In genomic region chr1:48061162-48062136, GRCh38 we compare ENCODE assay signal across 8 cellular contexts.
DNase-seq lines count a peak whose midpoint lies in the region; ATAC-seq, FAIRE-seq and TF ChIP-seq lines count a peak whose summit lies in the region.

No MANE protein-coding gene starts in this region.

- no peaks in the 10 kb centered on the region for H3K9me1 ChIP-seq in K562 (ENCODE audit: control insufficient read depth, insufficient read depth, low read length)

- H3K4me2 ChIP-seq in K562 (ENCODE audit: insufficient read depth, low read length): no peak overlapping the region

- H3K4me1 ChIP-seq in K562 (replicated peaks in 1 of 2; ENCODE audit: control insufficient read depth in 2 of 2, insufficient read depth in 2 of 2, low read length in 2 of 2): no peaks in the 10 kb centered on the region

- no peak overlapping the region for H3K4me3 ChIP-seq in K562

- H3K9ac ChIP-seq in K562 (ENCODE audit: insufficient read depth in 1 of 2, low read depth in 2 of 2, low read length in 2 of 2): no peak overlapping the region

- ATAC-seq in GM18870 (IDR thresholded peaks at IDR 0.05; ENCODE audit: unreplicated experiment) (peak; percentile 80), HG03354 (IDR thresholded peaks at IDR 0.05; ENCODE audit: poor library complexity, severe bottlenecking, unreplicated experiment) (peak; percentile 86), K562 (peak; percentile 86)

- POLR2A ChIA-PET in K562 (lab: Yijun Ruan, JAX): interaction anchor here (0.6 to 0.8 kb wide), 2 partner anchors 99 to 189 kb away, joined by 3 read pairs; no protein-coding TSS in a partner anchor

- FAIRE-seq in K562 (lab: Jason Lieb, UNC): peak; percentile 69

- in situ Hi-C loops in K562 (cut with MboI): no loop called here

- H3K36me3 ChIP-seq in K562 (ENCODE audit: control insufficient read depth, insufficient read depth, low read length): no peaks in the 10 kb centered on the region

- TF ChIP-seq RAD21 in K562 (CRISPR knock-in tag; conservative IDR thresholded peaks at IDR 0.05 in 1 of 2, IDR thresholded peaks at IDR 0.05 in 1 of 2): peak; percentile 64 to 76

- no peak overlapping the region for H2AFZ ChIP-seq in K562 (ENCODE audit: low read depth, low read length)

- H3K79me2 ChIP-seq in K562 (ENCODE audit: control insufficient read depth, insufficient read depth, low read length): no peaks in the 10 kb centered on the region

- intact Hi-C loops in K562 (cut with micrococcal nuclease): loop anchor here (1.0 to 5.0 kb wide), 3 partner anchors 64 to 323 kb away; partner anchors contain the start of gene TRABD2B

- no peaks in the 10 kb centered on the region; the same call in 1 of the 2 replicates for H4K20me1 ChIP-seq in K562 (replicated peaks; ENCODE audit: control insufficient read depth, insufficient read depth, low read length)

- peak; percentile 24 for DNase-seq in CD1c-positive myeloid dendritic cell (ENCODE audit: extremely low spot score)
- DNase-seq in NCI-H526 treated with DMSO at 0.1 percent for 48 hours (lab: John Stamatoyannopoulos, UW): peak; percentile 35
- DNase-seq in K562 (ENCODE audit: extremely low read depth in 1 of 4, low spot score in 3 of 4): peak; percentile 53 to 67 (median 64)
- peak; percentile 83 for DNase-seq in iPS-NIHi7 (ENCODE audit: extremely low spot score)
- peak; percentile 49 for DNase-seq in stromal cell of bone marrow (ENCODE audit: low read depth)
- DNase-seq in T1000 (lab: John Stamatoyannopoulos, UW): no peak

- H3K27ac ChIP-seq in K562 (ENCODE audit: extremely low read depth, low read depth, low read length): no peak overlapping the region

- CTCF ChIA-PET in K562 (lab: Yijun Ruan, JAX; ENCODE audit: low intra/inter-chr PET ratio): interaction anchor here (0.9 to 1.7 kb wide), 2 partner anchors 63 to 322 kb away, joined by 4 to 29 read pairs; partner anchors contain the start of gene TRABD2B

- TF ChIP-seq CTCF in K562 (IDR thresholded peaks at IDR 0.05 in 2 of 3, conservative IDR thresholded peaks at IDR 0.05 in 1 of 3; ENCODE audit: insufficient read depth in 2 of 3, low read depth in 1 of 3, low read length in 3 of 3): peak; percentile 55 to 77 (median 65)

- H3K9me3 ChIP-seq in K562 (replicated peaks; ENCODE audit: control insufficient read depth, insufficient read depth, low read depth, low read length): no peaks in the 10 kb centered on the region

- no peak for TF ChIP-seq POLR2A in K562 (conservative IDR thresholded peaks at IDR 0.05)

- BruUV-seq in K562 (replicated peaks; lab: Mats Ljungman, UMichigan): no TSS peak

- no peak for TF ChIP-seq EP300 in K562 (IDR thresholded peaks at IDR 0.05; ENCODE audit: low read length)

- WGBS in K562 (ENCODE audit: insufficient coverage, low coverage, missing lambda C conversion rate): 1% methylated on average over 3 of the region's 3 CpGs

- no peaks in the 10 kb centered on the region for H3K27me3 ChIP-seq in K562 (ENCODE audit: control insufficient read depth in 2 of 2, insufficient read depth in 2 of 2, low read length in 2 of 2)

TF ChIP-seq in K562, 482 proteins besides CTCF, POLR2A, EP300 and RAD21 (continues in another document):
- TF ChIP-seq ZNF274 (IDR thresholded peaks at IDR 0.05; ENCODE audit: borderline replicate concordance, low read depth, low read length): no peak
- TF ChIP-seq TFAM (CRISPR knock-in tag; conservative IDR thresholded peaks at IDR 0.05): no peak
- TF ChIP-seq, protein P1, sequence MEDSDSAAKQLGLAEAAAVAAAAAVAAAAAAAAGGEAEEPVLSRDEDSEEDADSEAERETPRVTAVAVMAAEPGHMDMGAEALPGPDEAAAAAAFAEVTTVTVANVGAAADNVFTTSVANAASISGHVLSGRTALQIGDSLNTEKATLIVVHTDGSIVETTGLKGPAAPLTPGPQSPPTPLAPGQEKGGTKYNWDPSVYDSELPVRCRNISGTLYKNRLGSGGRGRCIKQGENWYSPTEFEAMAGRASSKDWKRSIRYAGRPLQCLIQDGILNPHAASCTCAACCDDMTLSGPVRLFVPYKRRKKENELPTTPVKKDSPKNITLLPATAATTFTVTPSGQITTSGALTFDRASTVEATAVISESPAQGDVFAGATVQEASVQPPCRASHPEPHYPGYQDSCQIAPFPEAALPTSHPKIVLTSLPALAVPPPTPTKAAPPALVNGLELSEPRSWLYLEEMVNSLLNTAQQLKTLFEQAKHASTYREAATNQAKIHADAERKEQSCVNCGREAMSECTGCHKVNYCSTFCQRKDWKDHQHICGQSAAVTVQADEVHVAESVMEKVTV (CRISPR knock-in tag; IDR thresholded peaks at IDR 0.05): peak; percentile 45; the same call in 1 of the 2 replicates
- TF ChIP-seq, protein P2, sequence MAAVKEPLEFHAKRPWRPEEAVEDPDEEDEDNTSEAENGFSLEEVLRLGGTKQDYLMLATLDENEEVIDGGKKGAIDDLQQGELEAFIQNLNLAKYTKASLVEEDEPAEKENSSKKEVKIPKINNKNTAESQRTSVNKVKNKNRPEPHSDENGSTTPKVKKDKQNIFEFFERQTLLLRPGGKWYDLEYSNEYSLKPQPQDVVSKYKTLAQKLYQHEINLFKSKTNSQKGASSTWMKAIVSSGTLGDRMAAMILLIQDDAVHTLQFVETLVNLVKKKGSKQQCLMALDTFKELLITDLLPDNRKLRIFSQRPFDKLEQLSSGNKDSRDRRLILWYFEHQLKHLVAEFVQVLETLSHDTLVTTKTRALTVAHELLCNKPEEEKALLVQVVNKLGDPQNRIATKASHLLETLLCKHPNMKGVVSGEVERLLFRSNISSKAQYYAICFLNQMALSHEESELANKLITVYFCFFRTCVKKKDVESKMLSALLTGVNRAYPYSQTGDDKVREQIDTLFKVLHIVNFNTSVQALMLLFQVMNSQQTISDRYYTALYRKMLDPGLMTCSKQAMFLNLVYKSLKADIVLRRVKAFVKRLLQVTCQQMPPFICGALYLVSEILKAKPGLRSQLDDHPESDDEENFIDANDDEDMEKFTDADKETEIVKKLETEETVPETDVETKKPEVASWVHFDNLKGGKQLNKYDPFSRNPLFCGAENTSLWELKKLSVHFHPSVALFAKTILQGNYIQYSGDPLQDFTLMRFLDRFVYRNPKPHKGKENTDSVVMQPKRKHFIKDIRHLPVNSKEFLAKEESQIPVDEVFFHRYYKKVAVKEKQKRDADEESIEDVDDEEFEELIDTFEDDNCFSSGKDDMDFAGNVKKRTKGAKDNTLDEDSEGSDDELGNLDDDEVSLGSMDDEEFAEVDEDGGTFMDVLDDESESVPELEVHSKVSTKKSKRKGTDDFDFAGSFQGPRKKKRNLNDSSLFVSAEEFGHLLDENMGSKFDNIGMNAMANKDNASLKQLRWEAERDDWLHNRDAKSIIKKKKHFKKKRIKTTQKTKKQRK (IDR thresholded peaks at IDR 0.05; ENCODE audit: borderline replicate concordance, low read depth, low read length): no peak
- TF ChIP-seq KAT8 (IDR thresholded peaks at IDR 0.05; ENCODE audit: low read depth): no peak
- TF ChIP-seq, protein P3, sequence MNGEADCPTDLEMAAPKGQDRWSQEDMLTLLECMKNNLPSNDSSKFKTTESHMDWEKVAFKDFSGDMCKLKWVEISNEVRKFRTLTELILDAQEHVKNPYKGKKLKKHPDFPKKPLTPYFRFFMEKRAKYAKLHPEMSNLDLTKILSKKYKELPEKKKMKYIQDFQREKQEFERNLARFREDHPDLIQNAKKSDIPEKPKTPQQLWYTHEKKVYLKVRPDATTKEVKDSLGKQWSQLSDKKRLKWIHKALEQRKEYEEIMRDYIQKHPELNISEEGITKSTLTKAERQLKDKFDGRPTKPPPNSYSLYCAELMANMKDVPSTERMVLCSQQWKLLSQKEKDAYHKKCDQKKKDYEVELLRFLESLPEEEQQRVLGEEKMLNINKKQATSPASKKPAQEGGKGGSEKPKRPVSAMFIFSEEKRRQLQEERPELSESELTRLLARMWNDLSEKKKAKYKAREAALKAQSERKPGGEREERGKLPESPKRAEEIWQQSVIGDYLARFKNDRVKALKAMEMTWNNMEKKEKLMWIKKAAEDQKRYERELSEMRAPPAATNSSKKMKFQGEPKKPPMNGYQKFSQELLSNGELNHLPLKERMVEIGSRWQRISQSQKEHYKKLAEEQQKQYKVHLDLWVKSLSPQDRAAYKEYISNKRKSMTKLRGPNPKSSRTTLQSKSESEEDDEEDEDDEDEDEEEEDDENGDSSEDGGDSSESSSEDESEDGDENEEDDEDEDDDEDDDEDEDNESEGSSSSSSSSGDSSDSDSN (IDR thresholded peaks at IDR 0.05; ENCODE audit: borderline replicate concordance in 1 of 2, low read depth in 2 of 2, low read length in 2 of 2): no peak
- no peak for TF ChIP-seq CBX1 (IDR thresholded peaks at IDR 0.05; ENCODE audit: low read depth)
- TF ChIP-seq ELK3 (CRISPR knock-in tag; IDR thresholded peaks at IDR 0.05): no peak
- no peak for TF ChIP-seq EZH2 (IDR thresholded peaks at IDR 0.05; ENCODE audit: borderline replicate concordance, low read depth, low read length)
- no peak for TF ChIP-seq XRCC5 (IDR thresholded peaks at IDR 0.05; ENCODE audit: low read depth, low read length)
- peak; percentile 38; the same call in 1 of the 2 replicates for TF ChIP-seq SMC3 (conservative IDR thresholded peaks at IDR 0.05; ENCODE audit: insufficient read depth, low read depth, low read length)
